15 cellular contexts compared by ENCODE assay signal in the genomic region with DNA sequence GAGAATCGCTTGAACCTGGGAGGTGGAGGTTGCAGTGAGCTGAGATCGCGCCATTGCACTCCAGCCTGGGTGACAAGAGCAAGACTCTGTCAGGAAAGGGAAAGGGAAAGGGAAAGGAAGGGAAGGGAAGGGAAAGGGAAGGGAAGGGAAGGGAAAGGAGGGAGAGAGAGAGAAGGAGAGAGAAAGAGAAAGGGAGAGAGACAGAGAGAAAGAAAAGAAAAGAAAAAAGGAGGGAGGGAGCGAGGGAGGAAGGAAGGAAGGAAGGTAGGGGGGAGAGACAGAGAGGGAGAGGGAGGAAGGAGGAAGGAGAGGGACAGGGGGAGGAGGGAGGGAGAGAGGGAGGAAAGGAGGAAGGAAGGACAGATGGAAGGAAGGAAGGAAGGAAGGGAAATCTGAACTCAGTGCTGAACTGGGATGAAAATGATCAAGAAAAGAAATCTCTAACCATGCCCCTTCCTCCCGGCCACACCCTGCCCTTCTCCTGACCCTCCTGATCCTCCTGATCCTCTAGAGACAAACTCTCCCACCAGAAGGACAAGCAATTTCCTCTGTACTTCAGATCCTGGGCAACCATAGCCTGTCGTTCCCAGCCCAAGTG. TPM values are rescaled to one million over a fixed set of nuclear protein-coding genes. Genes with fewer than 3 reads are reported as not detected.
DNase-seq lines count a peak whose midpoint lies in the region; ATAC-seq and TF ChIP-seq lines count a peak whose summit lies in the region.
"Had no signal": no experiment of that assay in that cellular context is flagged by ENCODE, and none has a peak within 500 bp of the region (broad histone marks: within the 10 kb centered on the region; RNA-seq: fewer than 3 reads in every experiment).

No MANE protein-coding gene starts in this region.

- WGBS in SK-N-SH (ENCODE audit: low lambda C conversion rate), result 98% methylated on average over 6 of the region's 6 CpGs

- no peak for TF ChIP-seq EP300 in SK-N-SH (IDR thresholded peaks at IDR 0.05; ENCODE audit: borderline replicate concordance in 1 of 2, low read depth in 1 of 2, low read length in 1 of 2)

- peaks cover 8% of the 10 kb centered on the region; the same call in 1 of the 2 replicates for H3K79me2 ChIP-seq in SK-N-SH (ENCODE audit: insufficient read depth)

- CTCF ChIA-PET in activated naive CD4-positive, alpha-beta T cell treated with anti-CD3 and anti-CD28 coated beads, Interleukin-2, amount 10 ng/mL, durations not matched to agents 7 days and 5 days (lab: Charles Lee), result no interaction called here
- CTCF ChIA-PET in SK-N-SH (lab: Yijun Ruan, JAX), result no interaction called here

- H3K4me1 Mint-ChIP-seq in activated naive CD4-positive, alpha-beta T cell treated with anti-CD3 and anti-CD28 coated beads, Interleukin-2, amount 10 ng/mL, durations not matched to agents 7 days and 5 days, result peaks cover 8% of the 10 kb centered on the region
- peaks cover 8% of the 10 kb centered on the region for H3K4me1 Mint-ChIP-seq in central memory CD8-positive, alpha-beta T cell
- peaks cover 15 to 19% (median 18%) of the 10 kb centered on the region in 3 donors for H3K4me1 Mint-ChIP-seq in naive B cell
- peaks cover 9 to 22% of the 10 kb centered on the region in 2 donors for H3K4me1 Mint-ChIP-seq in stimulated activated naive B cell treated with anti-CD40 and anti-IgM and Interleukin-4, amounts not matched to agents 10 μg/mL and 1 μg/mL and 100 μg/mL, for 72 hours

- H3K9me3 Mint-ChIP-seq in activated naive CD4-positive, alpha-beta T cell treated with anti-CD3 and anti-CD28 coated beads, Interleukin-2, amount 10 ng/mL, durations not matched to agents 7 days and 5 days, result no peaks in the 10 kb centered on the region
- no peaks in the 10 kb centered on the region for H3K9me3 Mint-ChIP-seq in central memory CD8-positive, alpha-beta T cell
- H3K9me3 Mint-ChIP-seq in naive B cell, result no peaks in the 10 kb centered on the region
- H3K9me3 Mint-ChIP-seq in stimulated activated naive B cell treated with anti-CD40 and anti-IgM and Interleukin-4, amounts not matched to agents 10 μg/mL and 1 μg/mL and 100 μg/mL, for 72 hours, result no peaks in the 10 kb centered on the region
- H3K9me3 Mint-ChIP-seq: HFFc6 had no signal

- H3K36me3 Mint-ChIP-seq in activated naive CD4-positive, alpha-beta T cell treated with anti-CD3 and anti-CD28 coated beads, Interleukin-2, amount 10 ng/mL, durations not matched to agents 7 days and 5 days, result peaks cover 74% of the 10 kb centered on the region
- H3K36me3 Mint-ChIP-seq in central memory CD8-positive, alpha-beta T cell (ENCODE audit: insufficient read depth), result peaks cover 49% of the 10 kb centered on the region
- peaks cover 15 to 29% of the 10 kb centered on the region in 2 donors for H3K36me3 Mint-ChIP-seq in naive B cell
- peaks cover 22 to 39% of the 10 kb centered on the region in 2 donors for H3K36me3 Mint-ChIP-seq in stimulated activated naive B cell treated with anti-CD40 and anti-IgM and Interleukin-4, amounts not matched to agents 10 μg/mL and 1 μg/mL and 100 μg/mL, for 72 hours

- H4K20me1 ChIP-seq in SK-N-SH (ENCODE audit: insufficient read depth), result 0 out of 2 replicates have a peak, but pooled peaks cover 2% of the 10 kb centered on the region

- no peak for TF ChIP-seq CTCF in SK-N-SH (IDR thresholded peaks at IDR 0.05)

- H3K36me3 ChIP-seq in SK-N-SH (replicated peaks in 1 of 2; ENCODE audit: control insufficient read depth in 1 of 2, insufficient read depth in 2 of 2, low read length in 1 of 2), result peaks cover 26 to 33% of the 10 kb centered on the region in 2 experiments

- no peaks in the 10 kb centered on the region for H3K9me3 ChIP-seq in SK-N-SH
- H3K9me3 ChIP-seq: SJCRH30 had no signal

- H3K4me3 Mint-ChIP-seq in activated naive CD4-positive, alpha-beta T cell treated with anti-CD3 and anti-CD28 coated beads, Interleukin-2, amount 10 ng/mL, durations not matched to agents 7 days and 5 days, result no peak overlapping the region
- H3K4me3 Mint-ChIP-seq in central memory CD8-positive, alpha-beta T cell, result no peak overlapping the region
- peak overlapping the region in 1 of 8 donors; percentile 62 for H3K4me3 Mint-ChIP-seq in naive B cell
- no peak overlapping the region for H3K4me3 Mint-ChIP-seq in stimulated activated naive B cell treated with anti-CD40 and anti-IgM and Interleukin-4, amounts not matched to agents 10 μg/mL and 1 μg/mL and 100 μg/mL, for 72 hours
- H3K4me3 Mint-ChIP-seq: HFFc6 had no signal

- no peak overlapping the region for H3K9ac ChIP-seq in SK-N-SH

- H2AFZ ChIP-seq in SK-N-SH (ENCODE audit: low read depth), result no peak overlapping the region

- DNase-seq in activated naive CD4-positive, alpha-beta T cell treated with anti-CD3 and anti-CD28 coated beads, Interleukin-2, amount 10 ng/mL, durations not matched to agents 7 days and 5 days, result no peak
- DNase-seq in activated naive CD4-positive, alpha-beta T cell treated with Interleukin-2 at 50 U/mL for 16 hours, result no peak
- no peak for DNase-seq in central memory CD8-positive, alpha-beta T cell (ENCODE audit: low spot score in 2 of 2)
- DNase-seq in naive B cell (no peak), SK-N-SH (no peak), substantia nigra (lab: John Stamatoyannopoulos, UW) (no peak)
- DNase-seq in stimulated activated naive B cell treated with anti-CD40 and anti-IgM and Interleukin-4, amounts not matched to agents 10 μg/mL and 1 μg/mL and 100 μg/mL, for 72 hours, result no peak
- DNase-seq: C1 segment of cervical spinal cord, HFFc6, NCI-H1105, NCI-H187, NCI-H446, OCI-M1, SJCRH30 had no signal

- H3F3A ChIP-seq in SK-N-SH (replicated peaks; ENCODE audit: insufficient read depth), result no peaks in the 10 kb centered on the region

- no peaks in the 10 kb centered on the region for H3K27me3 Mint-ChIP-seq in activated naive CD4-positive, alpha-beta T cell treated with anti-CD3 and anti-CD28 coated beads, Interleukin-2, amount 10 ng/mL, durations not matched to agents 7 days and 5 days
- no peaks in the 10 kb centered on the region for H3K27me3 Mint-ChIP-seq in central memory CD8-positive, alpha-beta T cell
- no peaks in the 10 kb centered on the region for H3K27me3 Mint-ChIP-seq in naive B cell
- H3K27me3 Mint-ChIP-seq in stimulated activated naive B cell treated with anti-CD40 and anti-IgM and Interleukin-4, amounts not matched to agents 10 μg/mL and 1 μg/mL and 100 μg/mL, for 72 hours, result no peaks in the 10 kb centered on the region

- H3K27me3 ChIP-seq in SK-N-SH (ENCODE audit: insufficient read depth), result no peaks in the 10 kb centered on the region
- H3K27me3 ChIP-seq: SJCRH30 had no signal

- H3K27ac ChIP-seq in SK-N-SH (ENCODE audit: low read depth in 2 of 2, low read length in 1 of 2) (no peak overlapping the region), substantia nigra (ENCODE audit: low read depth, low read length, poor library complexity, severe bottlenecking) (no peak overlapping the region)
- H3K27ac ChIP-seq: SJCRH30 had no signal

- H3K4me3 ChIP-seq in SK-N-SH (ENCODE audit: low read depth in 2 of 2, low read length in 1 of 2), result no peak overlapping the region
- H3K4me3 ChIP-seq: SJCRH30 had no signal

- H3K4me1 ChIP-seq in SK-N-SH (ENCODE audit: control insufficient read depth in 1 of 2, insufficient read depth in 2 of 2, low read depth in 1 of 2, low read length in 1 of 2), result peaks cover 0 to 5% of the 10 kb centered on the region in 2 experiments; a peak in 2 of 4 replicates
- H3K4me1 ChIP-seq: SJCRH30 had no signal

- peak overlapping the region; percentile 33 for H3K27ac Mint-ChIP-seq in activated naive CD4-positive, alpha-beta T cell treated with anti-CD3 and anti-CD28 coated beads, Interleukin-2, amount 10 ng/mL, durations not matched to agents 7 days and 5 days
- H3K27ac Mint-ChIP-seq in central memory CD8-positive, alpha-beta T cell (ENCODE audit: low read depth), result peak overlapping the region; percentile 88
- H3K27ac Mint-ChIP-seq in naive B cell, result peak overlapping the region in 4 of 6 donors; percentile 72 to 86 (median 76)
- peak overlapping the region; percentile 20 for H3K27ac Mint-ChIP-seq in stimulated activated naive B cell treated with anti-CD40 and anti-IgM and Interleukin-4, amounts not matched to agents 10 μg/mL and 1 μg/mL and 100 μg/mL, for 72 hours

- no peak overlapping the region for H3K4me2 ChIP-seq in SK-N-SH

- TF ChIP-seq RAD21 in SK-N-SH (IDR thresholded peaks at IDR 0.05; ENCODE audit: low read length), result no peak

- no peaks in the 10 kb centered on the region for H3K9me2 ChIP-seq in SK-N-SH

- no peak for ATAC-seq in central memory CD8-positive, alpha-beta T cell (replicated peaks; ENCODE audit: extremely low read depth, poor library complexity, severe bottlenecking)
- ATAC-seq in naive B cell (ENCODE audit: low read depth in 2 of 2), result no peak
- no peak for ATAC-seq in stimulated activated naive B cell treated with anti-CD40 and anti-IgM and Interleukin-4, amounts not matched to agents 10 μg/mL and 1 μg/mL and 100 μg/mL, for 72 hours (replicated peaks)
- ATAC-seq in GM19452 (IDR thresholded peaks at IDR 0.05; ENCODE audit: unreplicated experiment), result no peak

- POLR2A ChIA-PET in SK-N-SH (lab: Yijun Ruan, JAX), result no interaction called here

TF ChIP-seq in SK-N-SH, 30 proteins besides CTCF, POLR2A, EP300 and RAD21:
- TF ChIP-seq YY1 (IDR thresholded peaks at IDR 0.05; ENCODE audit: low read depth) (no peak), SIN3A (IDR thresholded peaks at IDR 0.05; ENCODE audit: borderline replicate concordance, low read depth, low read length) (no peak), FOXM1 (IDR thresholded peaks at IDR 0.05; ENCODE audit: low read depth) (no peak), RXRA (IDR thresholded peaks at IDR 0.05; ENCODE audit: borderline replicate concordance, low read depth) (no peak)

RNA-seq across cellular contexts. Expression of a gene that starts 32.3 kb away (rescaled TPM):
- 1 to 10 TPM; 3.7 to 7.3 (median 5.4) TPM for polyA plus RNA-seq in naive B cell (ENCODE audit: low read depth in 6 of 6)
- 25.9 and 26.5 TPM in 2 replicates for polyA plus RNA-seq in SK-N-SH (2012; rRNA removed)
- 28.8 and 32.4 TPM in 2 replicates for polyA plus RNA-seq in SK-N-SH (2012; cell fraction: cytosol; rRNA removed)
- polyA plus RNA-seq in SK-N-SH (2012; cell fraction: nucleus; rRNA removed), result 38.5 and 52.3 TPM in 2 replicates

RNA-seq across cellular contexts. Expression of a gene that starts 39.1 kb away (rescaled TPM):
- polyA plus RNA-seq in naive B cell (ENCODE audit: low read depth in 6 of 6) (10 to 100 TPM; 21.0 to 37.8 (median 30.4) TPM), SK-N-SH (2012; rRNA removed) (18.5 and 20.4 TPM in 2 replicates)
- polyA plus RNA-seq in SK-N-SH (2012; cell fraction: cytosol; rRNA removed), result 20.1 and 23.9 TPM in 2 replicates
- polyA plus RNA-seq in SK-N-SH (2012; cell fraction: nucleus; rRNA removed), result 11.7 and 11.9 TPM in 2 replicates

RNA-seq across cellular contexts. Expression of a gene that starts 47.7 kb away (rescaled TPM):
- polyA plus RNA-seq in naive B cell (ENCODE audit: low read depth in 6 of 6), result not detected
- polyA plus RNA-seq in SK-N-SH (2012; rRNA removed), result 0.54 and 0.92 TPM in 2 replicates
- polyA plus RNA-seq in SK-N-SH (2012; cell fraction: cytosol; rRNA removed), result 0.64 and 0.66 TPM in 2 replicates
- 0.36 and 0.99 TPM in 2 replicates for polyA plus RNA-seq in SK-N-SH (2012; cell fraction: nucleus; rRNA removed)

Comparison
In these comparisons a context has a peak if more than half of its experiments do, and no peak if none do; other contexts are left out.
1. H3K27ac Mint-ChIP-seq: peak in every context shown above with its lines; median percentile 88 in central memory CD8-positive, alpha-beta T cell; 76 in naive B cell; 33 in activated naive CD4-positive, alpha-beta T cell treated with anti-CD3 and anti-CD28 coated beads, Interleukin-2, amount 10 ng/mL, durations not matched to agents 7 days and 5 days; 20 in stimulated activated naive B cell treated with anti-CD40 and anti-IgM and Interleukin-4, amounts not matched to agents 10 μg/mL and 1 μg/mL and 100 μg/mL, for 72 hours.